ENCODE assay signal across 8 cellular contexts in the genomic region with DNA sequence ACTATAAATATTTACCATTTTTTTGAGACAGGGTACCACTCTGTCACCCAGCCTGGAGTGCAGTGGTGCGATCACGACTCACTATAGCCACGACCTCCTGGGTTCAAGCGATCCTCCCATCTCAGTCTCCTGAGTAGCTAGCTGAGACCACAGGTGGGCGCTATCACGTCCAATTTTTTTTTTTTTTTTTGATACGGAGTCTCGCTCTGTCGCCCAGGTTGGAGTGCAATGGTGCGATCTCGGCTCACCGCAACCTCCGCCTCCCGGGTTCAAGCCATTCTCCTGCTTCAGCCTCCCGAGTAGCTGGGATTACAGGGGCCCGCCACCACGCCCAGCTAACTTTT. TPM values are rescaled to one million over a fixed set of nuclear protein-coding genes. Genes with fewer than 3 reads are reported as not detected.
DNase-seq lines count a peak whose midpoint lies in the region; ATAC-seq and TF ChIP-seq lines count a peak whose summit lies in the region.
"Not testable (repeated sequence)": the region's sequence is repeated elsewhere in the genome, so short reads cannot be mapped to it uniquely, and the experiment has no call there.

No MANE protein-coding gene starts in this region.

- 34 to 35% methylated on average over 17 of the region's 17 CpGs for WGBS in thyroid gland, 2 donors

- CTCF ChIA-PET in activated CD4-positive, alpha-beta T cell treated with anti-CD3 and anti-CD28 coated beads for 36 hours (lab: Charles Lee), result interaction anchor here (0.6 to 1.4 kb wide), 10 partner anchors 9 to 1059 kb away, joined by 3 to 5 read pairs (median 4); no protein-coding TSS in a partner anchor

- not testable (repeated sequence) for H3K27me3 ChIP-seq in iPS-18a (ENCODE audit: control insufficient read depth, insufficient read depth, low read length); thyroid gland

- H3K36me3 ChIP-seq in KOPT-K1 (ENCODE audit: insufficient read depth, low read length), result peaks cover 26% of the 10 kb centered on the region
- not testable (repeated sequence) for H3K36me3 ChIP-seq in iPS-18a (ENCODE audit: control insufficient read depth, low read depth, low read length); thyroid gland

- H3K9ac ChIP-seq in iPS-18a (ENCODE audit: low read length), result peak overlapping the region; percentile 93

- TF ChIP-seq POLR2A in thyroid gland (IDR thresholded peaks at IDR 0.05), result not testable (repeated sequence)

- peak overlapping the region; percentile 98 for H3K4me3 ChIP-seq in iPS-18a (ENCODE audit: low read length)
- H3K4me3 ChIP-seq in thyroid gland (replicated peaks in 1 of 3), result peak overlapping the region; percentile 40 to 58 (median 49)

- not testable (repeated sequence) for H3K9me3 ChIP-seq in KOPT-K1 (ENCODE audit: insufficient read depth, low read length, poor library complexity, severe bottlenecking); iPS-18a (ENCODE audit: control insufficient read depth, low read depth, low read length); thyroid gland

- H3K27ac ChIP-seq in KOPT-K1 (ENCODE audit: low read depth, low read length, poor library complexity, severe bottlenecking) (peak overlapping the region; percentile 91), thyroid gland (peak overlapping the region; percentile 90 to 99 (median 95))
- H3K27ac ChIP-seq in iPS-18a (ENCODE audit: low read length), result not testable (repeated sequence)

- ATAC-seq in activated CD4-positive, alpha-beta T cell treated with anti-CD3 and anti-CD28 coated beads for 36 hours, result peak; percentile 57

- intact Hi-C loops in activated CD4-positive, alpha-beta T cell treated with anti-CD3 and anti-CD28 coated beads for 36 hours (cut with DNase I, micrococcal nuclease), result loop anchor here (1.0 to 5.0 kb wide), 6 partner anchors 34 to 519 kb away; a partner anchor contains a TSS
- intact Hi-C loops in thyroid gland (cut with DNase I), result not testable (repeated sequence)

- not testable (repeated sequence) for H3K27me3 Mint-ChIP-seq in activated CD4-positive, alpha-beta T cell treated with anti-CD3 and anti-CD28 coated beads for 36 hours; progenitor cell of endocrine pancreas

- POLR2A ChIA-PET in activated CD4-positive, alpha-beta T cell treated with anti-CD3 and anti-CD28 coated beads for 36 hours (lab: Charles Lee), result interaction anchor here (0.6 to 1.5 kb wide), 10 partner anchors 35 to 425 kb away, joined by 3 to 10 read pairs (median 4); a partner anchor contains a TSS

- not testable (repeated sequence) for H3K4me3 Mint-ChIP-seq in activated CD4-positive, alpha-beta T cell treated with anti-CD3 and anti-CD28 coated beads for 36 hours; progenitor cell of endocrine pancreas (ENCODE audit: low read depth)

- peak; percentile 48 for TF ChIP-seq CTCF in progenitor cell of endocrine pancreas (IDR thresholded peaks at IDR 0.05; ENCODE audit: unreplicated experiment)
- peak in 4 of 6 experiments; percentile 4 to 37 (median 19) for TF ChIP-seq CTCF in thyroid gland (IDR thresholded peaks at IDR 0.05)

- H3K9me3 Mint-ChIP-seq in activated CD4-positive, alpha-beta T cell treated with anti-CD3 and anti-CD28 coated beads for 36 hours (ENCODE audit: low read depth); progenitor cell of endocrine pancreas (ENCODE audit: low read depth): not testable (repeated sequence)

- H3K36me3 Mint-ChIP-seq in activated CD4-positive, alpha-beta T cell treated with anti-CD3 and anti-CD28 coated beads for 36 hours (ENCODE audit: low read depth); progenitor cell of endocrine pancreas (ENCODE audit: insufficient read depth): not testable (repeated sequence)

- not testable (repeated sequence) for H3K4me1 ChIP-seq in iPS-18a (ENCODE audit: control insufficient read depth, low read depth, low read length); thyroid gland

- DNase-seq in ELR (ENCODE audit: low read depth), result peak; percentile 53
- DNase-seq in NK-92 treated with Interleukin-12 subunit alpha and Interleukin-12 subunit beta, amount 100 ng/mL, for 24 hours (lab: John Stamatoyannopoulos, UW), result peak; percentile 40
- peak; percentile 73 for DNase-seq in activated CD4-positive, alpha-beta T cell treated with anti-CD3 and anti-CD28 coated beads for 36 hours
- peak; percentile 36 for DNase-seq in central memory CD4-positive, alpha-beta T cell
- DNase-seq in progenitor cell of endocrine pancreas (ENCODE audit: low spot score, unreplicated experiment); thyroid gland: not testable (repeated sequence)

- peaks cover 12% of the 10 kb centered on the region for H3K4me1 Mint-ChIP-seq in activated CD4-positive, alpha-beta T cell treated with anti-CD3 and anti-CD28 coated beads for 36 hours
- not testable (repeated sequence) for H3K4me1 Mint-ChIP-seq in progenitor cell of endocrine pancreas (ENCODE audit: low read depth)

- not testable (repeated sequence) for H3K27ac Mint-ChIP-seq in activated CD4-positive, alpha-beta T cell treated with anti-CD3 and anti-CD28 coated beads for 36 hours; progenitor cell of endocrine pancreas

RNA-seq across cellular contexts. Expression of a gene that starts 0.8 kb away (rescaled TPM):
- total RNA-seq in activated CD4-positive, alpha-beta T cell treated with anti-CD3 and anti-CD28 coated beads for 36 hours, result 100 to 1,000 TPM; 159 to 268 TPM
- total RNA-seq in progenitor cell of endocrine pancreas (119 and 122 TPM in 2 replicates), thyroid gland (100 to 1,000 TPM in 1 of 4 donors, 10 to 100 TPM in 3; 54.9 to 107 (median 62.9) TPM)

RNA-seq across cellular contexts. Expression of a gene that starts 35.4 kb away (rescaled TPM):
- total RNA-seq in activated CD4-positive, alpha-beta T cell treated with anti-CD3 and anti-CD28 coated beads for 36 hours, result 10 to 100 TPM; 17.0 to 21.0 TPM
- 21.5 and 22.0 TPM in 2 replicates for total RNA-seq in progenitor cell of endocrine pancreas
- total RNA-seq in thyroid gland, result 10 to 100 TPM; 12.6 to 19.5 (median 16.1) TPM

RNA-seq across cellular contexts. Expression of a gene that starts 59.9 kb away (rescaled TPM):
- 10 to 100 TPM; 56.2 to 66.9 TPM for total RNA-seq in activated CD4-positive, alpha-beta T cell treated with anti-CD3 and anti-CD28 coated beads for 36 hours
- total RNA-seq in progenitor cell of endocrine pancreas, result 55.2 and 56.3 TPM in 2 replicates
- 100 to 1,000 TPM in 1 of 4 donors, 10 to 100 TPM in 3; 76.5 to 107 (median 89.0) TPM for total RNA-seq in thyroid gland
